22 cellular contexts compared by ENCODE assay signal in the genomic region with DNA sequence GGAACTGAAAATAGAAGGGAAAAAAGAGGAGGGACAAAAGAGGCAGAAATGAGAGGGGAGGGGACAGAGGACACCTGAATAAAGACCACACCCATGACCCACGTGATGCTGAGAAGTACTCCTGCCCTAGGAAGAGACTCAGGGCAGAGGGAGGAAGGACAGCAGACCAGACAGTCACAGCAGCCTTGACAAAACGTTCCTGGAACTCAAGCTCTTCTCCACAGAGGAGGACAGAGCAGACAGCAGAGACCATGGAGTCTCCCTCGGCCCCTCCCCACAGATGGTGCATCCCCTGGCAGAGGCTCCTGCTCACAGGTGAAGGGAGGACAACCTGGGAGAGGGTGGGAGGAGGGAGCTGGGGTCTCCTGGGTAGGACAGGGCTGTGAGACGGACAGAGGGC. TPM values are rescaled to one million over a fixed set of nuclear protein-coding genes. Genes with fewer than 3 reads are reported as not detected.
DNase-seq lines count a peak whose midpoint lies in the region; FAIRE-seq and TF ChIP-seq lines count a peak whose summit lies in the region.
"Had no signal": no experiment of that assay in that cellular context is flagged by ENCODE, and none has a peak within 500 bp of the region (broad histone marks: within the 10 kb centered on the region; RNA-seq: fewer than 3 reads in every experiment).

Gene CEACAM5, plus strand, starts transcription at position 146 of the 400 bp plus-strand sequence. Its CDS starts 106 bp downstream, at position 252.

- peak within 1 kb of the TSS; percentile 25 for H3K27ac Mint-ChIP-seq in endothelial cell (ENCODE audit: unreplicated experiment)
- H3K27ac Mint-ChIP-seq: activated CD4-positive, alpha-beta T cell treated with anti-CD3 and anti-CD28 coated beads for 36 hours; effector memory CD8-positive, alpha-beta T cell; stimulated activated naive CD8-positive, alpha-beta T cell treated with anti-CD3 and anti-CD28 coated beads, Interleukin-15, Interleukin-2, amounts not matched to agents 100 ng/mL and 50 ng/mL, for 24 hours had no signal

- H3K4me1 ChIP-seq in small intestine (ENCODE audit: control insufficient read depth in 2 of 2, insufficient read depth in 1 of 2, low read depth in 1 of 2, low read length in 1 of 2), result no peaks in the 10 kb centered on the region
- H3K4me1 ChIP-seq: BE2C, sigmoid colon had no signal

- 41 to 49% (median 47%) methylated on average over 4 of the region's 4 CpGs for WGBS in small intestine, 3 donors
- 30% methylated on average over 4 of the region's 4 CpGs for WGBS in lower leg skin, 2 donors

- TF ChIP-seq CTCF in endothelial cell (IDR thresholded peaks at IDR 0.05; ENCODE audit: unreplicated experiment) (no peak), lower leg skin (IDR thresholded peaks at IDR 0.05) (no peak)

- DNase-seq in NCI-H1436 (lab: John Stamatoyannopoulos, UW) (peak; percentile 43), NCI-H1436 treated with DMSO at 0.1 percent for 48 hours (lab: John Stamatoyannopoulos, UW) (no peak), NCI-H748 (lab: John Stamatoyannopoulos, UW; ENCODE audit: unreplicated experiment) (peak; percentile 86), endothelial cell (ENCODE audit: low spot score) (no peak), small intestine (peak; percentile 50), OCI-M1 (lab: John Stamatoyannopoulos, UW) (no peak), lower leg skin (ENCODE audit: low spot score in 2 of 2) (no peak), T-helper 2 cell (no peak)
- DNase-seq: 8988T; activated CD4-positive, alpha-beta T cell treated with anti-CD3 and anti-CD28 coated beads for 36 hours; anterior cingulate cortex; BE2C; effector memory CD8-positive, alpha-beta T cell; GOT3; sigmoid colon; stimulated activated CD4-positive, alpha-beta T cell treated with anti-CD3 and anti-CD28 coated beads, Interleukin-2, amount 100 ng/mL, for 24 hours; trophoblast cell had no signal

- H3K27ac ChIP-seq in small intestine (ENCODE audit: low read depth in 1 of 2, low read length in 1 of 2), result no peak within 1 kb of the TSS
- H3K27ac ChIP-seq: KMS-11, sigmoid colon had no signal

- no peaks in the 10 kb centered on the region for H3K4me1 Mint-ChIP-seq in endothelial cell (ENCODE audit: unreplicated experiment)

- FAIRE-seq in small intestine (lab: Jason Lieb, UNC), result no peak

- peaks cover 13% of the 10 kb centered on the region for H3K27me3 Mint-ChIP-seq in endothelial cell (ENCODE audit: unreplicated experiment)

- TF ChIP-seq POLR2A in lower leg skin (IDR thresholded peaks at IDR 0.05), result no peak

- H3K36me3 ChIP-seq in small intestine (ENCODE audit: control insufficient read depth in 2 of 2, insufficient read depth in 2 of 2, low read length in 2 of 2), result no peaks in the 10 kb centered on the region
- H3K36me3 ChIP-seq: BE2C, sigmoid colon had no signal

- H3K4me3 ChIP-seq in small intestine (ENCODE audit: low read depth in 1 of 2, low read length in 2 of 2), result peak within 1 kb of the TSS in 1 of 2 donors; percentile 45
- no peak within 1 kb of the TSS for H3K4me3 ChIP-seq in lower leg skin (ENCODE audit: low read depth, poor library complexity, severe bottlenecking)
- H3K4me3 ChIP-seq: sigmoid colon had no signal

- H3K27me3 ChIP-seq in small intestine (ENCODE audit: control insufficient read depth in 2 of 2, insufficient read depth in 2 of 2, low read length in 2 of 2), result peaks cover 0 to 6% of the 10 kb centered on the region in 2 donors

- intact Hi-C loops in lower leg skin (cut with DNase I; ENCODE audit: low total_unique reads), result no loop called here

- peaks cover 3% of the 10 kb centered on the region for H3K9me3 Mint-ChIP-seq in endothelial cell (ENCODE audit: unreplicated experiment)
- H3K9me3 Mint-ChIP-seq: effector memory CD8-positive, alpha-beta T cell; stimulated activated naive CD8-positive, alpha-beta T cell treated with anti-CD3 and anti-CD28 coated beads, Interleukin-15, Interleukin-2, amounts not matched to agents 100 ng/mL and 50 ng/mL, for 24 hours had no signal

- no peaks in the 10 kb centered on the region for H3K36me3 Mint-ChIP-seq in endothelial cell (ENCODE audit: low read depth, unreplicated experiment)

- H3K4me3 Mint-ChIP-seq in endothelial cell (ENCODE audit: unreplicated experiment), result no peak within 1 kb of the TSS
- H3K4me3 Mint-ChIP-seq: activated CD4-positive, alpha-beta T cell treated with anti-CD3 and anti-CD28 coated beads for 36 hours had no signal

- H3K9me3 ChIP-seq in small intestine (ENCODE audit: control insufficient read depth, low read depth), result no peaks in the 10 kb centered on the region
- H3K9me3 ChIP-seq: BE2C, sigmoid colon had no signal

RNA-seq across cellular contexts. Expression of gene CEACAM5, which starts in this region (rescaled TPM):
- total RNA-seq in endothelial cell (ENCODE audit: unreplicated experiment) (not detected), lower leg skin (10 to 100 TPM in 2 of 4 donors, 1 to 10 TPM in 2; 6.0 to 14.0 (median 9.1) TPM)
- 10 to 100 TPM in 1 of 3 donors, 1 to 10 TPM in 2; 2.7 to 32.4 (median 3.1) TPM for polyA plus RNA-seq in small intestine
- total RNA-seq: activated CD4-positive, alpha-beta T cell treated with anti-CD3 and anti-CD28 coated beads for 36 hours; liver; osteoblast; RPMI7951 had no signal

Comparison
In these comparisons a context has a peak if more than half of its experiments do, and no peak if none do; other contexts are left out.
1. DNase-seq: peak in NCI-H1436 (single experiment), NCI-H748 (single experiment) and small intestine (single experiment); none in NCI-H1436 treated with DMSO at 0.1 percent for 48 hours (single experiment), endothelial cell (single experiment), OCI-M1 (single experiment), lower leg skin (0 of 2) and T-helper 2 cell (0 of 5).